In genomic region chr4:183180096-183180495, GRCh38 we compare ENCODE assay signal across 29 cellular contexts.
"Had no signal": no experiment of that assay in that cellular context is flagged by ENCODE, and none has a peak within 500 bp of the region (broad histone marks: within the 10 kb centered on the region; RNA-seq: fewer than 3 reads in every experiment).

No MANE protein-coding gene starts in this region.

- H3K36me3 ChIP-seq: ascending aorta, cardiac muscle cell, WERI-Rb-1 had no signal

- DNase-seq: activated CD4-positive, alpha-beta T cell treated with anti-CD3 and anti-CD28 coated beads, Interleukin-2, amount 10 ng/mL, durations not matched to agents 7 days and 5 days; activated CD4-positive, alpha-beta T cell treated with anti-CD3 and anti-CD28 coated beads, Interleukin-2, amount 50 U/mL, for 48 hours; activated CD8-positive, alpha-beta T cell treated with anti-CD3 and anti-CD28 coated beads, Interleukin-2, amount 10 ng/mL, durations not matched to agents 7 days and 5 days; activated gamma-delta T cell; activated naive CD4-positive, alpha-beta T cell treated with Interleukin-2 at 50 U/mL for 16 hours; activated naive CD8-positive, alpha-beta T cell treated with anti-CD3 and anti-CD28 coated beads, Interleukin-2, amount 10 ng/mL, durations not matched to agents 7 days and 5 days; activated T-cell treated with anti-CD3 and anti-CD28 coated beads, Interleukin-2, amount 50 U/mL, for 24 hours; amygdala; MM.1S; MV-4-11; NCI-H1092; NCI-H1436 treated with DMSO at 0.1 percent for 48 hours; NCI-H1694 treated with DMSO at 0.1 percent for 48 hours; NCI-H2029; NCI-H345; NCI-H524 treated with DMSO at 0.1 percent for 48 hours; RPMI8226; SHP77 treated with DMSO at 0.1 percent for 48 hours; SW 1271; T-helper 1 cell; T-helper 2 cell; T-helper 9 cell; WERI-Rb-1 had no signal

- H3K4me1 Mint-ChIP-seq: central memory CD8-positive, alpha-beta T cell had no signal

- H3K9me3 Mint-ChIP-seq: central memory CD8-positive, alpha-beta T cell had no signal

- H3K27ac ChIP-seq: ascending aorta, cardiac muscle cell, WERI-Rb-1 had no signal

- H3K27me3 ChIP-seq: ascending aorta, cardiac muscle cell had no signal

- ATAC-seq: activated CD8-positive, alpha-beta T cell treated with anti-CD3 and anti-CD28 coated beads, Interleukin-2, amount 10 ng/mL, durations not matched to agents 7 days and 5 days; Panc1 had no signal

- H3K9me3 ChIP-seq: ascending aorta had no signal

- H3K4me3 ChIP-seq: ascending aorta, cardiac muscle cell had no signal

- H3K27me3 Mint-ChIP-seq: activated naive CD4-positive, alpha-beta T cell treated with anti-CD3 and anti-CD28 coated beads, Interleukin-2, amount 50 U/mL, for 24 hours had no signal

- H3K27ac Mint-ChIP-seq: activated CD4-positive, alpha-beta T cell treated with anti-CD3 and anti-CD28 coated beads, Interleukin-2, amount 10 ng/mL, durations not matched to agents 7 days and 5 days; activated CD8-positive, alpha-beta T cell treated with anti-CD3 and anti-CD28 coated beads, Interleukin-2, amount 10 ng/mL, durations not matched to agents 7 days and 5 days; activated naive CD4-positive, alpha-beta T cell treated with anti-CD3 and anti-CD28 coated beads, Interleukin-2, amount 50 U/mL, for 24 hours; activated naive CD8-positive, alpha-beta T cell treated with anti-CD3 and anti-CD28 coated beads, Interleukin-2, amount 10 ng/mL, durations not matched to agents 7 days and 5 days; activated T-cell treated with anti-CD3 and anti-CD28 coated beads, Interleukin-2, amount 50 U/mL, for 24 hours; activated T-helper 2 cell treated with anti-CD3 and anti-CD28 coated beads, Interferon-gamma antibody, Interleukin-2, Interleukin-4, amounts not matched to agents 10 μg/mL and 5 μg/mL and 100 μg/mL, durations not matched to agents 14 hours and 24 hours and 36 hours had no signal

- H3K4me3 Mint-ChIP-seq: activated CD4-positive, alpha-beta T cell treated with anti-CD3 and anti-CD28 coated beads, Interleukin-2, amount 10 ng/mL, durations not matched to agents 7 days and 5 days; activated CD8-positive, alpha-beta T cell treated with anti-CD3 and anti-CD28 coated beads, Interleukin-2, amount 10 ng/mL, durations not matched to agents 7 days and 5 days; activated naive CD4-positive, alpha-beta T cell treated with anti-CD3 and anti-CD28 coated beads, Interleukin-2, amount 50 U/mL, for 24 hours; activated naive CD8-positive, alpha-beta T cell treated with anti-CD3 and anti-CD28 coated beads, Interleukin-2, amount 10 ng/mL, durations not matched to agents 7 days and 5 days; activated T-cell treated with anti-CD3 and anti-CD28 coated beads, Interleukin-2, amount 50 U/mL, for 24 hours; central memory CD8-positive, alpha-beta T cell had no signal
